In the genomic region with DNA sequence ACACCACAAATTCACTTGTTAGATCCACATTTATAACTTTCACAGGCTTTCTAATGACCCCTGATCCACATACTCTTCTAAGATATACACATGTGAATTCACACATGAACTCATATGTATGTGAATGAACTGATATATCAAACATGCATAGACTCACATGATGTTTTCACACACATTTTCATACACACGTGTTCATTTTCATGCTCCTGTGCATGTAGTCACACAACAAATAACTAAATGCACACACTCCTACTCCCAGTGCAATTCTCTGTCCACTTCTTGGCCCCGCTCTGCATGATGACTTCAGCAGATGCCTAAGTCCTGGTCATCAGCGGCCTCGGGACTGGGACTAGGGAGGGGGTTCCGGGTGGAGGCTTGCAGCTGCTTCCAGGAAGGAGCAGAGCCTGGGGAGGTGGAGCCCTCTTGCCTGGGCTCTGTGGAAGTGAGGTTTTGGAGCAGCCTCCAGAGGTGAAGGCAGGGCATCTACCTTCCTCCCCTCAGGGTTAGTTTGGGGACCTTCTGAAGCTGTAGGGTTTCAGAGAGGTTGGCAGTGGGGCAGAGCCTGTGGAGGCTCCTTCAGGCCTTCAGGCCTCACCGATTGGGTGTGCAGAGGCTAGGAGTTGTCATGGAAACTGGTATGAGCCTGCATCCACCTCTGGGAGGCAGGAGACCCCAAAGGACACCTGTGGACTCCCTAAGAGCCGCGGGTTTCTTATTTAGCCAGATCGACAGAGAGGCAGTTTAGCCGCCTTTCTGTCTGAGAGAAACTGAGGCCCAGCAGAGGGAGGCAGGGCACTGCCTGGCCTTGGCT, we compare ENCODE assay signal across 8 cellular contexts. TPM values are rescaled to one million over a fixed set of nuclear protein-coding genes. Genes with fewer than 3 reads are reported as not detected.
DNase-seq lines count a peak whose midpoint lies in the region; ATAC-seq and TF ChIP-seq lines count a peak whose summit lies in the region.

No MANE protein-coding gene starts in this region.

- no peaks in the 10 kb centered on the region for H3K27me3 ChIP-seq in BLaER1
- no peaks in the 10 kb centered on the region for H3K27me3 ChIP-seq in Panc1 (ENCODE audit: control insufficient read depth, insufficient read depth, low read length)
- no peaks in the 10 kb centered on the region for H3K27me3 ChIP-seq in endodermal cell (ENCODE audit: control insufficient read depth, insufficient read depth, low read length, poor library complexity, severe bottlenecking)
- no peaks in the 10 kb centered on the region for H3K27me3 ChIP-seq in thyroid gland

- ATAC-seq in Panc1: no peak
- no peak for ATAC-seq in GM18873 (IDR thresholded peaks at IDR 0.05; ENCODE audit: low FRiP score, unreplicated experiment)
- ATAC-seq in HG02571 (IDR thresholded peaks at IDR 0.05; ENCODE audit: unreplicated experiment): no peak

- peak overlapping the region; percentile 20 for H3K27ac Mint-ChIP-seq in endodermal cell

- POLR2A ChIA-PET in Panc1 (lab: Charles Lee): no interaction called here
- POLR2A ChIA-PET in GM10248 (lab: Yijun Ruan, JAX): no interaction called here

- H3K36me3 ChIP-seq in BLaER1 (peaks cover 45% of the 10 kb centered on the region), Panc1 (ENCODE audit: control insufficient read depth, insufficient read depth, low read length) (peaks cover 11% of the 10 kb centered on the region; the same call in 1 of the 2 replicates), endodermal cell (ENCODE audit: control insufficient read depth, insufficient read depth, low read length) (peaks cover 40% of the 10 kb centered on the region), thyroid gland (peaks cover 26% of the 10 kb centered on the region in 2 donors)

- H3K4me3 Mint-ChIP-seq in endodermal cell: peak overlapping the region; percentile 67

- H3K9me3 Mint-ChIP-seq in endodermal cell: no peaks in the 10 kb centered on the region

- intact Hi-C loops in Panc1 (cut with micrococcal nuclease; ENCODE audit: unreplicated experiment) (no loop called here), thyroid gland (cut with DNase I) (no loop called here)

- WGBS in endodermal cell (ENCODE audit: insufficient coverage in 1 of 2, insufficient read length in 1 of 2), 2 experiments: 86 to 88% methylated on average over 7 to 10 of the region's 10 CpGs
- WGBS in thyroid gland, 2 donors: 37 to 44% methylated on average over 7 to 9 of the region's 10 CpGs

- H3K4me3 ChIP-seq in BLaER1 (peak overlapping the region; percentile 92), Panc1 (ENCODE audit: low read depth in 2 of 2, low read length in 2 of 2) (no peak overlapping the region), endodermal cell (ENCODE audit: low read length) (peak overlapping the region; percentile 95), thyroid gland (replicated peaks in 1 of 3) (peak overlapping the region in 1 of 3 donors; percentile 62)

- H3K9ac ChIP-seq in BLaER1 (peak overlapping the region; percentile 98), endodermal cell (ENCODE audit: extremely low read depth, low read length, poor library complexity, severe bottlenecking) (no peak overlapping the region)

- TSS peak; percentile 66 for BruUV-seq in Panc1 (replicated peaks; lab: Mats Ljungman, UMichigan)

- no peak for TF ChIP-seq CTCF in Panc1 (IDR thresholded peaks at IDR 0.05)
- TF ChIP-seq CTCF in endodermal cell (conservative IDR thresholded peaks at IDR 0.05): no peak
- TF ChIP-seq CTCF in thyroid gland (IDR thresholded peaks at IDR 0.05): no peak
- no peak for TF ChIP-seq CTCF in GM10248 (IDR thresholded peaks at IDR 0.05; ENCODE audit: control extremely low read depth, extremely low read depth, low read depth, missing control alignments)

- H3K4me2 ChIP-seq in BLaER1: peak overlapping the region; percentile 99

- in situ Hi-C loops in Panc1 (cut with HindIII; ENCODE audit: low pct_unique_long_range_greater_than_20kb, low sequenced_read_pairs): no loop called here

- H3K4me1 ChIP-seq in BLaER1 (peaks cover 37% of the 10 kb centered on the region), Panc1 (ENCODE audit: control insufficient read depth, insufficient read depth, low read length) (peaks cover 27% of the 10 kb centered on the region), endodermal cell (ENCODE audit: control insufficient read depth, insufficient read depth, low read length) (peaks cover under 1% of the 10 kb centered on the region), thyroid gland (peaks cover 26 to 36% of the 10 kb centered on the region in 2 donors)

- CTCF ChIA-PET in Panc1 (lab: Charles Lee) (no interaction called here), GM10248 (lab: Yijun Ruan, JAX) (interaction anchor here (1.1 to 6.6 kb wide), 4 partner anchors 15 to 129 kb away, joined by 3 to 101 read pairs (median 4); no protein-coding TSS in a partner anchor)

- DNase-seq in Panc1 (ENCODE audit: low read depth, low spot score): no peak
- DNase-seq in endodermal cell: peak; percentile 62
- DNase-seq in mesenteric fat pad (ENCODE audit: low spot score): peak; percentile 95
- DNase-seq in thyroid gland: peak; percentile 74 to 78
- no peak for DNase-seq in GM10248 (ENCODE audit: extremely low spot score)

- H3K36me3 Mint-ChIP-seq in endodermal cell (ENCODE audit: low read depth): peaks cover 26% of the 10 kb centered on the region

- peaks cover 15% of the 10 kb centered on the region for H3K4me1 Mint-ChIP-seq in endodermal cell

- H3K27ac ChIP-seq in BLaER1: peak overlapping the region; percentile 98
- peak overlapping the region; percentile 92 for H3K27ac ChIP-seq in Panc1 (ENCODE audit: low read length)
- H3K27ac ChIP-seq in endodermal cell (ENCODE audit: low read depth, low read length): no peak overlapping the region
- H3K27ac ChIP-seq in thyroid gland: peak overlapping the region; percentile 92 to 99 (median 99)

- TF ChIP-seq POLR2A in thyroid gland (IDR thresholded peaks at IDR 0.05): peak in 1 of 2 donors; percentile 51

- peaks cover 51% of the 10 kb centered on the region for H4K20me1 ChIP-seq in BLaER1

- no peaks in the 10 kb centered on the region for H3K9me3 ChIP-seq in BLaER1
- H3K9me3 ChIP-seq in Panc1 (ENCODE audit: control insufficient read depth, insufficient read depth, low read depth, low read length): no peaks in the 10 kb centered on the region
- no peaks in the 10 kb centered on the region for H3K9me3 ChIP-seq in endodermal cell (ENCODE audit: control insufficient read depth, low read length)
- H3K9me3 ChIP-seq in thyroid gland: no peaks in the 10 kb centered on the region

- H3K27me3 Mint-ChIP-seq in endodermal cell (ENCODE audit: insufficient read depth): no peaks in the 10 kb centered on the region

RNA-seq across cellular contexts. Expression of gene LZTS2, which starts 1.8 kb away (rescaled TPM):
- total RNA-seq in Panc1 (2021; ENCODE audit: unreplicated experiment) (65.5 TPM), endodermal cell (10 to 100 TPM; 76.8 to 85.9 TPM), mesenteric fat pad (102 TPM), thyroid gland (100 to 1,000 TPM in 1 of 4 donors, 10 to 100 TPM in 3; 75.4 to 107 (median 88.1) TPM)
- polyA plus RNA-seq in Panc1 (2012; ENCODE audit: insufficient read length): 97.7 TPM
- polyA plus RNA-seq in endodermal cell (2013, experiment 1 of 2): 81.0 TPM
- polyA plus RNA-seq in endodermal cell (2013, experiment 2 of 2): 75.3 TPM

RNA-seq across cellular contexts. Expression of gene TWNK, which starts 14.1 kb away (rescaled TPM):
- total RNA-seq in Panc1 (2021; ENCODE audit: unreplicated experiment) (30.5 TPM), endodermal cell (10 to 100 TPM; 11.2 to 15.1 TPM), mesenteric fat pad (7.5 TPM), thyroid gland (1 to 10 TPM; 5.5 to 7.7 (median 6.8) TPM)
- 25.0 TPM for polyA plus RNA-seq in Panc1 (2012; ENCODE audit: insufficient read length)
- 13.7 TPM for polyA plus RNA-seq in endodermal cell (2013, experiment 1 of 2)
- polyA plus RNA-seq in endodermal cell (2013, experiment 2 of 2): 11.1 TPM

RNA-seq across cellular contexts. Expression of gene MRPL43, which starts 14.1 kb away (rescaled TPM):
- total RNA-seq in Panc1 (2021; ENCODE audit: unreplicated experiment) (108 TPM), endodermal cell (10 to 100 TPM; 68.9 to 72.8 TPM), mesenteric fat pad (61.7 TPM), thyroid gland (100 to 1,000 TPM in 3 of 4 donors, 10 to 100 TPM in 1; 86.1 to 178 (median 145) TPM)
- 196 TPM for polyA plus RNA-seq in Panc1 (2012; ENCODE audit: insufficient read length)
- 85.0 TPM for polyA plus RNA-seq in endodermal cell (2013, experiment 1 of 2)
- polyA plus RNA-seq in endodermal cell (2013, experiment 2 of 2): 76.2 TPM

RNA-seq across cellular contexts. Expression of gene PDZD7, which starts 29.5 kb away (rescaled TPM):
- total RNA-seq in Panc1 (2021; ENCODE audit: unreplicated experiment) (1.8 TPM), endodermal cell (1 to 10 TPM in 1 of 2 donors, under 1 TPM in 1; 0.49 to 1.1 TPM), mesenteric fat pad (0.55 TPM), thyroid gland (1 to 10 TPM in 1 of 4 donors, under 1 TPM in 3; 0.24 to 1.1 (median 0.69) TPM)
- polyA plus RNA-seq in Panc1 (2012; ENCODE audit: insufficient read length): 2.0 TPM
- 0.53 TPM for polyA plus RNA-seq in endodermal cell (2013, experiment 1 of 2)
- polyA plus RNA-seq in endodermal cell (2013, experiment 2 of 2): 0.50 TPM

RNA-seq across cellular contexts. Expression of gene SFXN3, which starts 29.6 kb away (rescaled TPM):
- total RNA-seq in Panc1 (2021; ENCODE audit: unreplicated experiment): 15.3 TPM
- 12.9 TPM for polyA plus RNA-seq in Panc1 (2012; ENCODE audit: insufficient read length)
- total RNA-seq in endodermal cell: 1 to 10 TPM; 1.8 to 2.1 TPM
- 3.2 TPM for polyA plus RNA-seq in endodermal cell (2013, experiment 1 of 2)
- polyA plus RNA-seq in endodermal cell (2013, experiment 2 of 2): 4.1 TPM
- 46.5 TPM for total RNA-seq in mesenteric fat pad
- 10 to 100 TPM; 35.8 to 56.8 (median 43.3) TPM for total RNA-seq in thyroid gland

Comparison
In these comparisons a context has a peak if more than half of its experiments do, and no peak if none do; other contexts are left out.
1. H3K4me3 ChIP-seq: peak in BLaER1 (single experiment) and endodermal cell (single experiment); none in Panc1 (0 of 2).
2. DNase-seq: peak in endodermal cell (single experiment), mesenteric fat pad (single experiment) and thyroid gland (2 of 2); none in Panc1 (single experiment) and GM10248 (single experiment).